Comparison of ENCODE assay signal across 13 cellular contexts in the genomic region with DNA sequence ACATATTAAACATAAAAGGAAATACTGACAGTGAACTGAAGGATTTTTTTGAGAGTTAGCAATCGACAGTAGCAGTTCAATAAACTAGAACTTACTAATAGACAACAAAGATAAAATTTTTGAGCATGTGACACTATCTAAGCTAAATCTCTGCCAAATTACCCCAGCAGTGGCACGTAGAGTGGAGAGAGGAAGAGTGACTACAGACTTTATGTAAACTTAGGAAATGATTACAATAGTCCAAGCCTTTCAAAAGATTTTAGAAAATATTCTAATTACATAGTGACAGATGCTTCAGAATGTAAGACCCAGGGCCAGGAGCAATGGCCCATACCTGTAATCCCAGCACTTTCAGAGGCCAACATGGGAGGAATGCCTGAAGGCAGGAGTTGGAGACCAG. TPM values are rescaled to one million over a fixed set of nuclear protein-coding genes. Genes with fewer than 3 reads are reported as not detected.
A peak's percentile ranks its signal among the peaks of the same experiment; 100 is the strongest.
DNase-seq lines count a peak whose midpoint lies in the region; ATAC-seq and TF ChIP-seq lines count a peak whose summit lies in the region.
"Had no signal": no experiment of that assay in that cellular context is flagged by ENCODE, and none has a peak within 500 bp of the region (broad histone marks: within the 10 kb centered on the region; RNA-seq: fewer than 3 reads in every experiment).

No MANE protein-coding gene starts in this region.

- peak overlapping the region in 1 of 2 donors; percentile 73 for H3K4me3 Mint-ChIP-seq in activated T-cell treated with anti-CD3 and anti-CD28 coated beads, Interleukin-2, amount 50 U/mL, for 72 hours

- no peak for DNase-seq in activated T-cell treated with anti-CD3 and anti-CD28 coated beads, Interleukin-2, amount 50 U/mL, for 72 hours
- DNase-seq in activated T-cell treated with anti-CD3 and anti-CD28 coated beads for 4 hours, result no peak
- peak; percentile 27 for DNase-seq in RPMI7951 (ENCODE audit: low read depth)
- peak in 1 of 2 donors; percentile 54 for DNase-seq in fibroblast of lung (ENCODE audit: low read depth in 2 of 2)
- no peak for DNase-seq in tibial artery
- DNase-seq in SIG-M5 (lab: John Stamatoyannopoulos, UW), result no peak
- DNase-seq: amniotic stem cell, mesendoderm, NCI-H2029 treated with DMSO at 0.1 percent for 48 hours had no signal

- H3K4me3 ChIP-seq in fibroblast of lung (replicated peaks in 1 of 4; ENCODE audit: control extremely low read depth in 1 of 4, insufficient read depth in 1 of 4, low read depth in 3 of 4, low read length in 4 of 4) (no peak overlapping the region), tibial artery (no peak overlapping the region)
- H3K4me3 ChIP-seq: hepatocyte had no signal

- H3K27ac ChIP-seq in fibroblast of lung (ENCODE audit: insufficient read depth, low read length) (peak overlapping the region; percentile 50), tibial artery (peak overlapping the region; percentile 21 to 30)
- H3K27ac ChIP-seq: hepatocyte had no signal

- no peaks in the 10 kb centered on the region for H3K9me3 Mint-ChIP-seq in activated T-cell treated with anti-CD3 and anti-CD28 coated beads, Interleukin-2, amount 50 U/mL, for 72 hours
- H3K9me3 Mint-ChIP-seq: activated CD4-positive, alpha-beta memory T cell treated with anti-CD3 and anti-CD28 coated beads for 36 hours had no signal

- peaks cover 37% of the 10 kb centered on the region for H3K27me3 Mint-ChIP-seq in activated T-cell treated with anti-CD3 and anti-CD28 coated beads, Interleukin-2, amount 50 U/mL, for 72 hours (ENCODE audit: low read depth)

- peaks cover 26% of the 10 kb centered on the region for H3K4me1 ChIP-seq in fibroblast of lung (ENCODE audit: control insufficient read depth, extremely low read depth, insufficient read depth, low read length)
- peaks cover 0 to 14% (median 8%) of the 10 kb centered on the region in 4 donors for H3K4me1 ChIP-seq in tibial artery

- TF ChIP-seq CTCF in fibroblast of lung (conservative IDR thresholded peaks at IDR 0.05 in 1 of 2, IDR thresholded peaks at IDR 0.05 in 1 of 2; ENCODE audit: low read depth in 1 of 2, low read length in 2 of 2), result no peak
- TF ChIP-seq CTCF in tibial artery (IDR thresholded peaks at IDR 0.05), result no peak

- H3K79me2 ChIP-seq in fibroblast of lung (ENCODE audit: control insufficient read depth, insufficient read depth, low read length), result no peaks in the 10 kb centered on the region

- H3K9ac ChIP-seq in fibroblast of lung (ENCODE audit: insufficient read depth, low read length), result no peak overlapping the region

- H2AFZ ChIP-seq in fibroblast of lung (ENCODE audit: low read length), result no peak overlapping the region
- H2AFZ ChIP-seq: hepatocyte had no signal

- no peak overlapping the region for H3K4me2 ChIP-seq in fibroblast of lung (ENCODE audit: extremely low read depth, insufficient read depth, low read length)
- H3K4me2 ChIP-seq: hepatocyte had no signal

- intact Hi-C loops in tibial artery (cut with DNase I; ENCODE audit: low total_unique reads), result loop anchor here (5.0 kb wide), 1 partner anchor 154 kb away; no protein-coding TSS in a partner anchor

- peak overlapping the region; percentile 18 for H3K27ac Mint-ChIP-seq in activated T-cell treated with anti-CD3 and anti-CD28 coated beads, Interleukin-2, amount 50 U/mL, for 72 hours

- no peaks in the 10 kb centered on the region for H4K20me1 ChIP-seq in fibroblast of lung (ENCODE audit: control insufficient read depth, extremely low read depth, insufficient read depth, low read length)

- peaks cover 3 to 16% of the 10 kb centered on the region in 2 donors for H3K36me3 Mint-ChIP-seq in activated T-cell treated with anti-CD3 and anti-CD28 coated beads, Interleukin-2, amount 50 U/mL, for 72 hours (ENCODE audit: insufficient read depth in 2 of 2)

- H3K36me3 ChIP-seq in fibroblast of lung (ENCODE audit: control insufficient read depth, insufficient read depth, low read length), result no peaks in the 10 kb centered on the region
- H3K36me3 ChIP-seq in tibial artery, result no peaks in the 10 kb centered on the region

- peaks cover 51% of the 10 kb centered on the region for H3K4me1 Mint-ChIP-seq in activated T-cell treated with anti-CD3 and anti-CD28 coated beads, Interleukin-2, amount 50 U/mL, for 72 hours (ENCODE audit: low read depth)

- H3K27me3 ChIP-seq in fibroblast of lung (ENCODE audit: control insufficient read depth, insufficient read depth, low read length) (no peaks in the 10 kb centered on the region), tibial artery (no peaks in the 10 kb centered on the region)
- H3K27me3 ChIP-seq: hepatocyte had no signal

- ATAC-seq in activated T-cell treated with anti-CD3 and anti-CD28 coated beads, Interleukin-2, amount 50 U/mL, for 72 hours (replicated peaks in 1 of 2), result no peak
- ATAC-seq in HG02588 (IDR thresholded peaks at IDR 0.05; ENCODE audit: unreplicated experiment), result no peak
- no peak for ATAC-seq in GM21515 (IDR thresholded peaks at IDR 0.05; ENCODE audit: unreplicated experiment)

- H3K9me3 ChIP-seq in fibroblast of lung (ENCODE audit: control insufficient read depth, insufficient read depth, low read depth, low read length), result no peaks in the 10 kb centered on the region
- H3K9me3 ChIP-seq in tibial artery, result no peaks in the 10 kb centered on the region

RNA-seq across cellular contexts. Expression of gene CFDP1, which starts 52.4 kb away (rescaled TPM):
- 10 to 100 TPM; 25.7 to 32.1 TPM for total RNA-seq in activated T-cell treated with anti-CD3 and anti-CD28 coated beads, Interleukin-2, amount 50 U/mL, for 72 hours
- 82.6 and 86.9 TPM in 2 replicates for total RNA-seq in RPMI7951 (2014; rRNA removed; shearing (Covaris generic))
- total RNA-seq in fibroblast of lung, result 47.9 and 59.8 TPM in 2 replicates
- polyA plus RNA-seq in fibroblast of lung, result 69.6 and 80.0 TPM in 2 replicates
- polyA plus RNA-seq in fibroblast of lung (2012), result 71.6 and 79.4 TPM in 2 replicates
- 10.1 and 14.2 TPM in 2 replicates for polyA minus RNA-seq in fibroblast of lung (ENCODE audit: low replicate concordance)
